ENCODE assay signal across 9 cellular contexts in the genomic region with DNA sequence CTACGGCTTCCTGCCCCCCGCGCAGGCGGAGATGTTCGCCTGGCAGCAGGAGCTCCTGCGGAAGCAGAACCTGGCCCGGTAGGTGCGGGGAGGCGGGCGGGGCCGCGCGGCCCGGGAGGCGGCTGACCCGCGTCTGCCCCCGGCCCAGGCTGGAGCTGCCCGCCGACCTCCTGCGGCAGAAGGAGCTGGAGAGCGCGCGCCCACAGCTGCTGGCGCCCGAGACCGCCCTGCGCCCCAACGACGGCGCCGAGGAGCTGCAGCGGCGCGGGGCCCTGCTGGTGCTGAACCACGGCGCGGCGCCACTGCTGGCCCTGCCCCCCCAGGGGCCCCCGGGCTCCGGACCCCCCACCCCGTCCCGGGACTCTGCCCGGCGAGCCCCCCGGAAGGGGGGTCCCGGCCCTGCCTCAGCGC. TPM values are rescaled to one million over a fixed set of nuclear protein-coding genes. Genes with fewer than 3 reads are reported as not detected.
DNase-seq lines count a peak whose midpoint lies in the region; ATAC-seq and TF ChIP-seq lines count a peak whose summit lies in the region.
"Had no signal": no experiment of that assay in that cellular context is flagged by ENCODE, and none has a peak within 500 bp of the region (broad histone marks: within the 10 kb centered on the region; RNA-seq: fewer than 3 reads in every experiment).

No MANE protein-coding gene starts in this region.

- H3K27ac ChIP-seq in WERI-Rb-1 (peak overlapping the region; percentile 91), left lung (peak overlapping the region; percentile 28 to 76)

- no peak for ATAC-seq in left lung
- ATAC-seq in GM19035 (IDR thresholded peaks at IDR 0.05; ENCODE audit: unreplicated experiment): no peak

- no peaks in the 10 kb centered on the region for H3K9me3 ChIP-seq in WERI-Rb-1 (ENCODE audit: severe bottlenecking)
- no peaks in the 10 kb centered on the region for H3K9me3 ChIP-seq in left lung

- peak; percentile 29 for DNase-seq in stimulated activated CD4-positive, alpha-beta T cell treated with anti-CD3 and anti-CD28 coated beads, Interleukin-15, amount 100 ng/mL, for 24 hours
- no peak for DNase-seq in stimulated activated CD4-positive, alpha-beta T cell treated with anti-CD3 and anti-CD28 coated beads, Interleukin-4, amount 100 ng/mL, for 4 hours
- DNase-seq in WERI-Rb-1 (no peak), left lung (no peak), EL (no peak), NOMO-1 treated with dmso at 0.1 percent for 144 hours (lab: John Stamatoyannopoulos, UW; ENCODE audit: unreplicated experiment) (no peak)
- DNase-seq in activated CD4-positive, alpha-beta T cell treated with anti-CD3 and anti-CD28 coated beads for 4 hours: no peak
- DNase-seq: activated T-cell treated with anti-CD3 and anti-CD28 coated beads, Interleukin-2, amount 50 U/mL, for 72 hours had no signal

- peak overlapping the region; percentile 51 for H3K4me3 ChIP-seq in WERI-Rb-1 (ENCODE audit: low read depth, low read length)
- peak overlapping the region; percentile 20 to 24 for H3K4me3 ChIP-seq in left lung

- H3K4me1 ChIP-seq in left lung: peaks cover 20 to 41% of the 10 kb centered on the region in 2 donors

- no peaks in the 10 kb centered on the region for H3K27me3 ChIP-seq in WERI-Rb-1 (ENCODE audit: insufficient read depth, low read depth, severe bottlenecking)
- peaks cover 35 to 66% of the 10 kb centered on the region in 2 donors for H3K27me3 ChIP-seq in left lung

- TF ChIP-seq CTCF in WERI-Rb-1 (IDR thresholded peaks at IDR 0.05; ENCODE audit: low read depth, low read length): no peak
- TF ChIP-seq CTCF in left lung (IDR thresholded peaks at IDR 0.05): no peak

- H3K36me3 ChIP-seq in WERI-Rb-1 (peaks cover 36% of the 10 kb centered on the region), left lung (peaks cover 0 to 39% of the 10 kb centered on the region in 2 donors)

- intact Hi-C loops in left lung (cut with DNase I): no loop called here

RNA-seq across cellular contexts. Expression of gene NOC2L, which starts 16.6 kb away (rescaled TPM):
- 10 to 100 TPM; 44.9 to 76.8 TPM for total RNA-seq in left lung

RNA-seq across cellular contexts. Expression of gene KLHL17, which starts 18.0 kb away (rescaled TPM):
- total RNA-seq in left lung: 10 to 100 TPM; 11.8 to 17.9 TPM

RNA-seq across cellular contexts. Expression of gene SAMD11, which starts 18.7 kb away (rescaled TPM):
- 10 to 100 TPM in 1 of 2 donors, 1 to 10 TPM in 1; 7.1 to 49.7 TPM for total RNA-seq in left lung

RNA-seq across cellular contexts. Expression of gene PLEKHN1, which starts 23.9 kb away (rescaled TPM):
- total RNA-seq in left lung: 1 to 10 TPM; 3.8 to 5.1 TPM

RNA-seq across cellular contexts. Expression of gene PERM1, which starts 39.5 kb away (rescaled TPM):
- not detected for total RNA-seq in left lung
- total RNA-seq: activated T-cell treated with anti-CD3 and anti-CD28 coated beads, Interleukin-2, amount 50 U/mL, for 72 hours had no signal
